Comparison of ENCODE assay signal across 17 cellular contexts in genomic region chr12:124770725-124771124, GRCh38.
DNase-seq lines count a peak whose midpoint lies in the region; ATAC-seq, FAIRE-seq and TF ChIP-seq lines count a peak whose summit lies in the region.
"Had no signal": no experiment of that assay in that cellular context is flagged by ENCODE, and none has a peak within 500 bp of the region (broad histone marks: within the 10 kb centered on the region; RNA-seq: fewer than 3 reads in every experiment).

No MANE protein-coding gene starts in this region.

- WGBS in A549 (ENCODE audit: missing lambda C conversion rate) = 68% methylated on average over 5 of the region's 5 CpGs
- 40 to 79% (median 59%) methylated on average over 5 of the region's 5 CpGs for WGBS in small intestine, 3 donors

- peaks cover 2% of the 10 kb centered on the region; the same call in 1 of the 3 replicates for H3K9me3 ChIP-seq in A549
- no peaks in the 10 kb centered on the region for H3K9me3 ChIP-seq in Panc1 (ENCODE audit: control insufficient read depth, insufficient read depth, low read depth, low read length)
- H3K9me3 ChIP-seq in small intestine (ENCODE audit: control insufficient read depth, low read depth) = no peaks in the 10 kb centered on the region

- no TSS peak for BruUV-seq in Panc1 (replicated peaks; lab: Mats Ljungman, UMichigan)

- H3K36me3 ChIP-seq in Panc1 (ENCODE audit: control insufficient read depth, insufficient read depth, low read length) (no peaks in the 10 kb centered on the region), small intestine (ENCODE audit: control insufficient read depth in 2 of 2, insufficient read depth in 2 of 2, low read length in 2 of 2) (no peaks in the 10 kb centered on the region)

- intact Hi-C loops in Panc1 (cut with micrococcal nuclease; ENCODE audit: unreplicated experiment) = loop anchor here (5.0 to 10.0 kb wide), 2 partner anchors 134 to 733 kb away; no protein-coding TSS in a partner anchor

- no peak for TF ChIP-seq EP300 in A549 (IDR thresholded peaks at IDR 0.05)

- ATAC-seq in A549 (no peak), Panc1 (no peak), GM21367 (IDR thresholded peaks at IDR 0.05; ENCODE audit: unreplicated experiment) (no peak)

- in situ Hi-C loops in Panc1 (cut with HindIII; ENCODE audit: low pct_unique_long_range_greater_than_20kb, low sequenced_read_pairs) = no loop called here

- H3K27ac ChIP-seq in A549 (peak overlapping the region; percentile 12 to 65; a peak in 3 of 6 replicates), Panc1 (ENCODE audit: low read length) (peak overlapping the region; percentile 30; the same call in 1 of the 2 replicates), small intestine (ENCODE audit: low read depth in 1 of 2, low read length in 1 of 2) (no peak overlapping the region)
- H3K27ac ChIP-seq: C4-2B, GM23248 had no signal

- H3K4me3 ChIP-seq in A549 = no peak overlapping the region
- no peak overlapping the region for H3K4me3 ChIP-seq in Panc1 (ENCODE audit: low read depth in 2 of 2, low read length in 2 of 2)
- H3K4me3 ChIP-seq in small intestine (ENCODE audit: low read depth in 1 of 2, low read length in 2 of 2) = no peak overlapping the region
- H3K4me3 ChIP-seq: GM23248 had no signal

- no peak for DNase-seq in A549 (ENCODE audit: low read depth in 1 of 2, low spot score in 1 of 2)
- no peak for DNase-seq in GM12892 (ENCODE audit: insufficient read length)
- DNase-seq in Panc1 (ENCODE audit: low read depth, low spot score) = no peak
- DNase-seq in small intestine = peak; percentile 20
- no peak for DNase-seq in UCSD-AML1 (lab: John Stamatoyannopoulos, UW; ENCODE audit: unreplicated experiment)
- DNase-seq in GOT3 (lab: John Stamatoyannopoulos, UW) = no peak
- DNase-seq: 8988T; ACHN; CD4-positive, alpha-beta memory T cell; DND-41; GDM1; GM23248; H7; KG1 had no signal

- H3K4me1 ChIP-seq in A549 = peaks cover 52% of the 10 kb centered on the region
- H3K4me1 ChIP-seq in Panc1 (ENCODE audit: control insufficient read depth, insufficient read depth, low read length) = peaks cover 46% of the 10 kb centered on the region
- H3K4me1 ChIP-seq in small intestine (ENCODE audit: control insufficient read depth in 2 of 2, insufficient read depth in 1 of 2, low read depth in 1 of 2, low read length in 1 of 2) = no peaks in the 10 kb centered on the region

- H3K4me2 ChIP-seq in A549 = peak overlapping the region; percentile 15; the same call in 1 of the 3 replicates

- H3K27me3 ChIP-seq in Panc1 (ENCODE audit: control insufficient read depth, insufficient read depth, low read length) (no peaks in the 10 kb centered on the region), small intestine (ENCODE audit: control insufficient read depth in 2 of 2, insufficient read depth in 2 of 2, low read length in 2 of 2) (no peaks in the 10 kb centered on the region)

- POLR2A ChIA-PET in A549 (lab: Yijun Ruan, JAX) (no interaction called here), Panc1 (lab: Charles Lee) (no interaction called here)

- TF ChIP-seq POLR2A in A549 (IDR thresholded peaks at IDR 0.05; ENCODE audit: low read length) = no peak
- TF ChIP-seq POLR2A in GM12892 (IDR thresholded peaks at IDR 0.05; ENCODE audit: low read depth, low read length) = no peak

- TF ChIP-seq RAD21 in A549 (conservative IDR thresholded peaks at IDR 0.05 in 1 of 2, IDR thresholded peaks at IDR 0.05 in 1 of 2) = no peak

- FAIRE-seq in A549 (lab: Jason Lieb, UNC) (no peak), GM12892 (lab: Jason Lieb, UNC) (peak; percentile 14), small intestine (lab: Jason Lieb, UNC) (no peak)
- FAIRE-seq: D721Med had no signal

- CTCF ChIA-PET in A549 (lab: Yijun Ruan, JAX) (interaction anchor here (0.5 to 10.5 kb wide), 36 partner anchors 9 to 1428 kb away, joined by 3 to 93 read pairs (median 6); partner anchors contain the start of gene NCOR2), Panc1 (lab: Charles Lee) (no interaction called here)

- TF ChIP-seq CTCF in A549 (IDR thresholded peaks at IDR 0.05) (no peak), Panc1 (IDR thresholded peaks at IDR 0.05) (no peak)

TF ChIP-seq in A549, 52 proteins besides CTCF, POLR2A, EP300 and RAD21:
- TF ChIP-seq CEBPB (IDR thresholded peaks at IDR 0.05) (no peak), HOXB5 (CRISPR knock-in tag; IDR thresholded peaks at IDR 0.05) (no peak), POLR2AphosphoS2 (conservative IDR thresholded peaks at IDR 0.05; ENCODE audit: low read length) (no peak), CHD2 (IDR thresholded peaks at IDR 0.05; ENCODE audit: low read length, partially characterized antibody) (no peak), NFE2L2 (conservative IDR thresholded peaks at IDR 0.05; ENCODE audit: low read length) (no peak), REST (IDR thresholded peaks at IDR 0.05) (no peak), BHLHE40 (IDR thresholded peaks at IDR 0.05; ENCODE audit: low read depth, low read length) (no peak), KDM5A (IDR thresholded peaks at IDR 0.05) (no peak), RFX5 (IDR thresholded peaks at IDR 0.05) (no peak), ELK1 (IDR thresholded peaks at IDR 0.05; ENCODE audit: low read depth, low read length) (no peak), CHD4 (IDR thresholded peaks at IDR 0.05; ENCODE audit: borderline replicate concordance) (no peak), TP53 (CRISPR knock-in tag; IDR thresholded peaks at IDR 0.05) (no peak), NPAS2 (CRISPR knock-in tag; IDR thresholded peaks at IDR 0.05; ENCODE audit: borderline replicate concordance) (no peak), HES2 (IDR thresholded peaks at IDR 0.05) (no peak), SMC3 (IDR thresholded peaks at IDR 0.05) (no peak), KDM1A (IDR thresholded peaks at IDR 0.05; ENCODE audit: low read depth) (no peak), PHF8 (IDR thresholded peaks at IDR 0.05; ENCODE audit: borderline replicate concordance, low read depth) (no peak)
- TF ChIP-seq, protein P1, sequence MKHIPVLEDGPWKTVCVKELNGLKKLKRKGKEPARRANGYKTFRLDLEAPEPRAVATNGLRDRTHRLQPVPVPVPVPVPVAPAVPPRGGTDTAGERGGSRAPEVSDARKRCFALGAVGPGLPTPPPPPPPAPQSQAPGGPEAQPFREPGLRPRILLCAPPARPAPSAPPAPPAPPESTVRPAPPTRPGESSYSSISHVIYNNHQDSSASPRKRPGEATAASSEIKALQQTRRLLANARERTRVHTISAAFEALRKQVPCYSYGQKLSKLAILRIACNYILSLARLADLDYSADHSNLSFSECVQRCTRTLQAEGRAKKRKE (CRISPR knock-in tag; IDR thresholded peaks at IDR 0.05; ENCODE audit: low read depth) = no peak
- TF ChIP-seq, protein P2, sequence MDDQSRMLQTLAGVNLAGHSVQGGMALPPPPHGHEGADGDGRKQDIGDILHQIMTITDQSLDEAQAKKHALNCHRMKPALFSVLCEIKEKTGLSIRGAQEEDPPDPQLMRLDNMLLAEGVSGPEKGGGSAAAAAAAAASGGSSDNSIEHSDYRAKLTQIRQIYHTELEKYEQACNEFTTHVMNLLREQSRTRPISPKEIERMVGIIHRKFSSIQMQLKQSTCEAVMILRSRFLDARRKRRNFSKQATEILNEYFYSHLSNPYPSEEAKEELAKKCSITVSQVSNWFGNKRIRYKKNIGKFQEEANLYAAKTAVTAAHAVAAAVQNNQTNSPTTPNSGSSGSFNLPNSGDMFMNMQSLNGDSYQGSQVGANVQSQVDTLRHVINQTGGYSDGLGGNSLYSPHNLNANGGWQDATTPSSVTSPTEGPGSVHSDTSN (IDR thresholded peaks at IDR 0.05) = no peak
TF ChIP-seq in A549: peak in this region for 0.

Comparison
In these comparisons a context has a peak if more than half of its experiments do, and no peak if none do; other contexts are left out.
1. H3K27ac ChIP-seq: peak in A549 (2 of 2) and Panc1 (single experiment); none in small intestine (0 of 2).